Comparison of ENCODE assay signal across 1 cellular context in genomic region chr12:95634622-95635621, GRCh38.
A peak's percentile ranks its signal among the peaks of the same experiment; 100 is the strongest.
TF ChIP-seq lines count a peak whose summit lies in the region.

No MANE protein-coding gene starts in this region.

TF ChIP-seq in HepG2, 621 proteins besides CTCF, POLR2A, EP300 and RAD21 (continued from another document and continues in another):
- TF ChIP-seq, protein P1, sequence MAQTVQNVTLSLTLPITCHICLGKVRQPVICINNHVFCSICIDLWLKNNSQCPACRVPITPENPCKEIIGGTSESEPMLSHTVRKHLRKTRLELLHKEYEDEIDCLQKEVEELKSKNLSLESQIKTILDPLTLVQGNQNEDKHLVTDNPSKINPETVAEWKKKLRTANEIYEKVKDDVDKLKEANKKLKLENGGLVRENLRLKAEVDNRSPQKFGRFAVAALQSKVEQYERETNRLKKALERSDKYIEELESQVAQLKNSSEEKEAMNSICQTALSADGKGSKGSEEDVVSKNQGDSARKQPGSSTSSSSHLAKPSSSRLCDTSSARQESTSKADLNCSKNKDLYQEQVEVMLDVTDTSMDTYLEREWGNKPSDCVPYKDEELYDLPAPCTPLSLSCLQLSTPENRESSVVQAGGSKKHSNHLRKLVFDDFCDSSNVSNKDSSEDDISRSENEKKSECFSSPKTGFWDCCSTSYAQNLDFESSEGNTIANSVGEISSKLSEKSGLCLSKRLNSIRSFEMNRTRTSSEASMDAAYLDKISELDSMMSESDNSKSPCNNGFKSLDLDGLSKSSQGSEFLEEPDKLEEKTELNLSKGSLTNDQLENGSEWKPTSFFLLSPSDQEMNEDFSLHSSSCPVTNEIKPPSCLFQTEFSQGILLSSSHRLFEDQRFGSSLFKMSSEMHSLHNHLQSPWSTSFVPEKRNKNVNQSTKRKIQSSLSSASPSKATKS (CRISPR knock-in tag; IDR thresholded peaks at IDR 0.05): no peak
- TF ChIP-seq ZNF546 (CRISPR knock-in tag; conservative IDR thresholded peaks at IDR 0.05): no peak
- TF ChIP-seq ZBTB42 (CRISPR knock-in tag; IDR thresholded peaks at IDR 0.05): no peak
- TF ChIP-seq GLMP (CRISPR knock-in tag; IDR thresholded peaks at IDR 0.05; ENCODE audit: borderline replicate concordance): no peak
- no peak for TF ChIP-seq MTA3 (CRISPR knock-in tag; IDR thresholded peaks at IDR 0.05)
- TF ChIP-seq ZNF12 (CRISPR knock-in tag; IDR thresholded peaks at IDR 0.05): no peak; the same call in 1 of the 2 replicates
- TF ChIP-seq PPARG (CRISPR knock-in tag; conservative IDR thresholded peaks at IDR 0.05): no peak
- TF ChIP-seq RXRA (CRISPR knock-in tag; IDR thresholded peaks at IDR 0.05): 0 out of 2 replicates have a peak, but pooled peaks have one; percentile 47
- TF ChIP-seq HOXA3 (CRISPR knock-in tag; IDR thresholded peaks at IDR 0.05): no peak; the same call in 1 of the 2 replicates
- TF ChIP-seq SRSF9 (IDR thresholded peaks at IDR 0.05; ENCODE audit: borderline replicate concordance, insufficient read depth, low read depth, low read length, poor library complexity, severe bottlenecking): no peak
- TF ChIP-seq ZFP36 (IDR thresholded peaks at IDR 0.05; ENCODE audit: borderline replicate concordance, low read depth, low read length, partially characterized antibody): no peak
- TF ChIP-seq SNAPC2 (CRISPR knock-in tag; IDR thresholded peaks at IDR 0.05): no peak
- no peak for TF ChIP-seq CBX1 (IDR thresholded peaks at IDR 0.05; ENCODE audit: low read depth)
- TF ChIP-seq KLF9 (CRISPR knock-in tag; IDR thresholded peaks at IDR 0.05; ENCODE audit: low read depth): no peak
- no peak for TF ChIP-seq ZNF563 (CRISPR knock-in tag; IDR thresholded peaks at IDR 0.05)
- TF ChIP-seq ZNF547 (CRISPR knock-in tag; IDR thresholded peaks at IDR 0.05): no peak
- TF ChIP-seq, protein P2, sequence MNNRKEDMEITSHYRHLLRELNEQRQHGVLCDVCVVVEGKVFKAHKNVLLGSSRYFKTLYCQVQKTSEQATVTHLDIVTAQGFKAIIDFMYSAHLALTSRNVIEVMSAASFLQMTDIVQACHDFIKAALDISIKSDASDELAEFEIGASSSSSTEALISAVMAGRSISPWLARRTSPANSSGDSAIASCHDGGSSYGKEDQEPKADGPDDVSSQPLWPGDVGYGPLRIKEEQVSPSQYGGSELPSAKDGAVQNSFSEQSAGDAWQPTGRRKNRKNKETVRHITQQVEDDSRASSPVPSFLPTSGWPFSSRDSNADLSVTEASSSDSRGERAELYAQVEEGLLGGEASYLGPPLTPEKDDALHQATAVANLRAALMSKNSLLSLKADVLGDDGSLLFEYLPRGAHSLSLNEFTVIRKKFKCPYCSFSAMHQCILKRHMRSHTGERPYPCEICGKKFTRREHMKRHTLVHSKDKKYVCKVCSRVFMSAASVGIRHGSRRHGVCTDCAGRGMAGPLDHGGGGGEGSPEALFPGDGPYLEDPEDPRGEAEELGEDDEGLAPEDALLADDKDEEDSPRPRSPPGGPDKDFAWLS (CRISPR knock-in tag; IDR thresholded peaks at IDR 0.05; ENCODE audit: borderline replicate concordance): no peak
- no peak for TF ChIP-seq HIVEP1 (CRISPR knock-in tag; IDR thresholded peaks at IDR 0.05)
- TF ChIP-seq NFYB (CRISPR knock-in tag; IDR thresholded peaks at IDR 0.05): no peak
- no peak for TF ChIP-seq ZNF383 (CRISPR knock-in tag; IDR thresholded peaks at IDR 0.05; ENCODE audit: borderline replicate concordance)
- TF ChIP-seq ZNF530 (CRISPR knock-in tag; IDR thresholded peaks at IDR 0.05; ENCODE audit: low read depth): no peak
- TF ChIP-seq ZNF576 (CRISPR knock-in tag; IDR thresholded peaks at IDR 0.05): no peak
- TF ChIP-seq SNAPC5 (CRISPR knock-in tag; IDR thresholded peaks at IDR 0.05; ENCODE audit: borderline replicate concordance): no peak
- no peak for TF ChIP-seq NKX3-1 (CRISPR knock-in tag; IDR thresholded peaks at IDR 0.05)
- TF ChIP-seq CREB3 (CRISPR knock-in tag; IDR thresholded peaks at IDR 0.05): no peak
- no peak for TF ChIP-seq ZNF432 (CRISPR knock-in tag; IDR thresholded peaks at IDR 0.05; ENCODE audit: borderline replicate concordance)
- TF ChIP-seq CBX2 (IDR thresholded peaks at IDR 0.05; ENCODE audit: low read depth, low read length): no peak
- no peak for TF ChIP-seq CBX2 (CRISPR knock-in tag; IDR thresholded peaks at IDR 0.05; ENCODE audit: low read depth)
- TF ChIP-seq, protein P3, sequence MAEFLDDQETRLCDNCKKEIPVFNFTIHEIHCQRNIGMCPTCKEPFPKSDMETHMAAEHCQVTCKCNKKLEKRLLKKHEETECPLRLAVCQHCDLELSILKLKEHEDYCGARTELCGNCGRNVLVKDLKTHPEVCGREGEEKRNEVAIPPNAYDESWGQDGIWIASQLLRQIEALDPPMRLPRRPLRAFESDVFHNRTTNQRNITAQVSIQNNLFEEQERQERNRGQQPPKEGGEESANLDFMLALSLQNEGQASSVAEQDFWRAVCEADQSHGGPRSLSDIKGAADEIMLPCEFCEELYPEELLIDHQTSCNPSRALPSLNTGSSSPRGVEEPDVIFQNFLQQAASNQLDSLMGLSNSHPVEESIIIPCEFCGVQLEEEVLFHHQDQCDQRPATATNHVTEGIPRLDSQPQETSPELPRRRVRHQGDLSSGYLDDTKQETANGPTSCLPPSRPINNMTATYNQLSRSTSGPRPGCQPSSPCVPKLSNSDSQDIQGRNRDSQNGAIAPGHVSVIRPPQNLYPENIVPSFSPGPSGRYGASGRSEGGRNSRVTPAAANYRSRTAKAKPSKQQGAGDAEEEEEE (CRISPR knock-in tag; IDR thresholded peaks at IDR 0.05; ENCODE audit: borderline replicate concordance): no peak
- TF ChIP-seq, protein P4, sequence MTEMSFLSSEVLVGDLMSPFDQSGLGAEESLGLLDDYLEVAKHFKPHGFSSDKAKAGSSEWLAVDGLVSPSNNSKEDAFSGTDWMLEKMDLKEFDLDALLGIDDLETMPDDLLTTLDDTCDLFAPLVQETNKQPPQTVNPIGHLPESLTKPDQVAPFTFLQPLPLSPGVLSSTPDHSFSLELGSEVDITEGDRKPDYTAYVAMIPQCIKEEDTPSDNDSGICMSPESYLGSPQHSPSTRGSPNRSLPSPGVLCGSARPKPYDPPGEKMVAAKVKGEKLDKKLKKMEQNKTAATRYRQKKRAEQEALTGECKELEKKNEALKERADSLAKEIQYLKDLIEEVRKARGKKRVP (CRISPR knock-in tag; IDR thresholded peaks at IDR 0.05): peak in 1 of 2 experiments; percentile 60; a peak in 2 of 4 replicates
- TF ChIP-seq SRY (CRISPR knock-in tag; IDR thresholded peaks at IDR 0.05): no peak
- TF ChIP-seq ZNF652 (CRISPR knock-in tag; IDR thresholded peaks at IDR 0.05; ENCODE audit: borderline replicate concordance, low read depth): no peak
- no peak for TF ChIP-seq HNRNPLL (IDR thresholded peaks at IDR 0.05; ENCODE audit: low read depth, low read length, poor library complexity, severe bottlenecking)
- no peak for TF ChIP-seq ZNF775 (CRISPR knock-in tag; IDR thresholded peaks at IDR 0.05; ENCODE audit: borderline replicate concordance)
- TF ChIP-seq, protein P5, sequence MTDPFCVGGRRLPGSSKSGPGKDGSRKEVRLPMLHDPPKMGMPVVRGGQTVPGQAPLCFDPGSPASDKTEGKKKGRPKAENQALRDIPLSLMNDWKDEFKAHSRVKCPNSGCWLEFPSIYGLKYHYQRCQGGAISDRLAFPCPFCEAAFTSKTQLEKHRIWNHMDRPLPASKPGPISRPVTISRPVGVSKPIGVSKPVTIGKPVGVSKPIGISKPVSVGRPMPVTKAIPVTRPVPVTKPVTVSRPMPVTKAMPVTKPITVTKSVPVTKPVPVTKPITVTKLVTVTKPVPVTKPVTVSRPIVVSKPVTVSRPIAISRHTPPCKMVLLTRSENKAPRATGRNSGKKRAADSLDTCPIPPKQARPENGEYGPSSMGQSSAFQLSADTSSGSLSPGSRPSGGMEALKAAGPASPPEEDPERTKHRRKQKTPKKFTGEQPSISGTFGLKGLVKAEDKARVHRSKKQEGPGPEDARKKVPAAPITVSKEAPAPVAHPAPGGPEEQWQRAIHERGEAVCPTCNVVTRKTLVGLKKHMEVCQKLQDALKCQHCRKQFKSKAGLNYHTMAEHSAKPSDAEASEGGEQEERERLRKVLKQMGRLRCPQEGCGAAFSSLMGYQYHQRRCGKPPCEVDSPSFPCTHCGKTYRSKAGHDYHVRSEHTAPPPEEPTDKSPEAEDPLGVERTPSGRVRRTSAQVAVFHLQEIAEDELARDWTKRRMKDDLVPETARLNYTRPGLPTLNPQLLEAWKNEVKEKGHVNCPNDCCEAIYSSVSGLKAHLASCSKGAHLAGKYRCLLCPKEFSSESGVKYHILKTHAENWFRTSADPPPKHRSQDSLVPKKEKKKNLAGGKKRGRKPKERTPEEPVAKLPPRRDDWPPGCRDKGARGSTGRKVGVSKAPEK (CRISPR knock-in tag; IDR thresholded peaks at IDR 0.05; ENCODE audit: borderline replicate concordance): no peak
- TF ChIP-seq CCDC6 (CRISPR knock-in tag; IDR thresholded peaks at IDR 0.05): no peak
- TF ChIP-seq MATR3 (CRISPR knock-in tag; IDR thresholded peaks at IDR 0.05): no peak
- TF ChIP-seq SRSF4 (IDR thresholded peaks at IDR 0.05; ENCODE audit: low read depth, low read length, poor library complexity, severe bottlenecking): no peak
- TF ChIP-seq FOXA3 (CRISPR knock-in tag; IDR thresholded peaks at IDR 0.05): peak; percentile 77
- TF ChIP-seq, protein P6, sequence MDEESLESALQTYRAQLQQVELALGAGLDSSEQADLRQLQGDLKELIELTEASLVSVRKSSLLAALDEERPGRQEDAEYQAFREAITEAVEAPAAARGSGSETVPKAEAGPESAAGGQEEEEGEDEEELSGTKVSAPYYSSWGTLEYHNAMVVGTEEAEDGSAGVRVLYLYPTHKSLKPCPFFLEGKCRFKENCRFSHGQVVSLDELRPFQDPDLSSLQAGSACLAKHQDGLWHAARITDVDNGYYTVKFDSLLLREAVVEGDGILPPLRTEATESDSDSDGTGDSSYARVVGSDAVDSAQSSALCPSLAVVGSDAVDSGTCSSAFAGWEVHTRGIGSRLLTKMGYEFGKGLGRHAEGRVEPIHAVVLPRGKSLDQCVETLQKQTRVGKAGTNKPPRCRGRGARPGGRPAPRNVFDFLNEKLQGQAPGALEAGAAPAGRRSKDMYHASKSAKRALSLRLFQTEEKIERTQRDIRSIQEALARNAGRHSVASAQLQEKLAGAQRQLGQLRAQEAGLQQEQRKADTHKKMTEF (CRISPR knock-in tag; IDR thresholded peaks at IDR 0.05): no peak
- peak; percentile 61; the same call in 1 of the 2 replicates for TF ChIP-seq ZMYM2 (CRISPR knock-in tag; IDR thresholded peaks at IDR 0.05)
- no peak for TF ChIP-seq CENPX (CRISPR knock-in tag; IDR thresholded peaks at IDR 0.05)
- TF ChIP-seq ZNF24 (IDR thresholded peaks at IDR 0.05): no peak
- no peak for TF ChIP-seq ZNF674 (CRISPR knock-in tag; IDR thresholded peaks at IDR 0.05; ENCODE audit: low read depth)
- TF ChIP-seq SRSF1 (optimal IDR thresholded peaks at IDR 0.05; ENCODE audit: low read depth, low read length): no peak
- TF ChIP-seq ZSCAN29 (CRISPR knock-in tag; conservative IDR thresholded peaks at IDR 0.05): no peak
- no peak for TF ChIP-seq ZSCAN21 (CRISPR knock-in tag; IDR thresholded peaks at IDR 0.05; ENCODE audit: borderline replicate concordance)
- TF ChIP-seq, protein P7, sequence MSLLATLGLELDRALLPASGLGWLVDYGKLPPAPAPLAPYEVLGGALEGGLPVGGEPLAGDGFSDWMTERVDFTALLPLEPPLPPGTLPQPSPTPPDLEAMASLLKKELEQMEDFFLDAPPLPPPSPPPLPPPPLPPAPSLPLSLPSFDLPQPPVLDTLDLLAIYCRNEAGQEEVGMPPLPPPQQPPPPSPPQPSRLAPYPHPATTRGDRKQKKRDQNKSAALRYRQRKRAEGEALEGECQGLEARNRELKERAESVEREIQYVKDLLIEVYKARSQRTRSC (CRISPR knock-in tag; IDR thresholded peaks at IDR 0.05; ENCODE audit: low read depth): no peak
- TF ChIP-seq ZNF572 (CRISPR knock-in tag; IDR thresholded peaks at IDR 0.05): no peak
- TF ChIP-seq SMAD9 (CRISPR knock-in tag; IDR thresholded peaks at IDR 0.05): no peak
- no peak for TF ChIP-seq ZNF766 (CRISPR knock-in tag; IDR thresholded peaks at IDR 0.05; ENCODE audit: borderline replicate concordance)
- TF ChIP-seq ZFX (CRISPR knock-in tag; IDR thresholded peaks at IDR 0.05; ENCODE audit: low read depth): peak; percentile 39; the same call in 1 of the 2 replicates
- TF ChIP-seq ZNF274 (CRISPR knock-in tag; IDR thresholded peaks at IDR 0.05): no peak
